In the genomic region with DNA sequence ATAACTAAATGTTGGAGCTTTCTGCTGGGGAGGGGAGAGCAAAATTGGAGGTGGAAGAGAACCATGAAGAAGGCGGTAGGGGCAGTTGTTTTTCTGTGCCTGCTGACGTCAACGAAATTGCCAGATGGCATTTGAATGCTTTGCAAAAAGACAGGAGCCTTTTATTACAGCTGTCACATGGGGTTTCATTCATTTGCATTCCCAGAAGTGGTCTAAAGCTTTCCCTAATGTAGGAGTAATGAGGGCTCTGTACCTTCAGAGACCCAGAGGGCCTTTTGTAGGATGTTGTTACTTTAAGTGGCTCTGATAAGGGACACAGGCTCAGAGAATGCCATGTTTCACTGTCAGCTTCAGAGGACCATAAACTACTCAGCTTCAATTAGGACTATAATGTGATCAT, we compare ENCODE assay signal across 12 cellular contexts.
DNase-seq lines count a peak whose midpoint lies in the region; TF ChIP-seq lines count a peak whose summit lies in the region.
"Had no signal": no experiment of that assay in that cellular context is flagged by ENCODE, and none has a peak within 500 bp of the region (broad histone marks: within the 10 kb centered on the region; RNA-seq: fewer than 3 reads in every experiment).

No MANE protein-coding gene starts in this region.

- TF ChIP-seq CTCF in nephron progenitor cell (IDR thresholded peaks at IDR 0.05) = no peak

- peaks cover 25% of the 10 kb centered on the region for H3K4me1 Mint-ChIP-seq in nephron progenitor cell
- H3K4me1 Mint-ChIP-seq in activated CD4-positive, alpha-beta T cell treated with anti-CD3 and anti-CD28 coated beads, Interleukin-2, amount 10 ng/mL, durations not matched to agents 24 days and 14 days = no peaks in the 10 kb centered on the region
- H3K4me1 Mint-ChIP-seq in activated T-cell treated with anti-CD3 and anti-CD28 coated beads, Interleukin-2, amount 50 U/mL, for 24 hours (ENCODE audit: low read depth) = no peaks in the 10 kb centered on the region
- H3K4me1 Mint-ChIP-seq: activated naive CD8-positive, alpha-beta T cell treated with anti-CD3 and anti-CD28 coated beads, Interleukin-2, amount 10 ng/mL, durations not matched to agents 7 days and 5 days had no signal

- H3K27ac Mint-ChIP-seq in nephron progenitor cell = peak overlapping the region; percentile 45
- no peak overlapping the region for H3K27ac Mint-ChIP-seq in activated CD4-positive, alpha-beta T cell treated with anti-CD3 and anti-CD28 coated beads, Interleukin-2, amount 10 ng/mL, durations not matched to agents 24 days and 14 days
- H3K27ac Mint-ChIP-seq in activated T-cell treated with anti-CD3 and anti-CD28 coated beads, Interleukin-2, amount 50 U/mL, for 24 hours = no peak overlapping the region
- H3K27ac Mint-ChIP-seq: activated naive CD8-positive, alpha-beta T cell treated with anti-CD3 and anti-CD28 coated beads, Interleukin-2, amount 10 ng/mL, durations not matched to agents 7 days and 5 days had no signal

- no peak overlapping the region for H3K4me3 Mint-ChIP-seq in nephron progenitor cell
- H3K4me3 Mint-ChIP-seq in activated CD4-positive, alpha-beta T cell treated with anti-CD3 and anti-CD28 coated beads, Interleukin-2, amount 10 ng/mL, durations not matched to agents 24 days and 14 days = no peak overlapping the region
- no peak overlapping the region for H3K4me3 Mint-ChIP-seq in activated T-cell treated with anti-CD3 and anti-CD28 coated beads, Interleukin-2, amount 50 U/mL, for 24 hours
- H3K4me3 Mint-ChIP-seq: activated naive CD8-positive, alpha-beta T cell treated with anti-CD3 and anti-CD28 coated beads, Interleukin-2, amount 10 ng/mL, durations not matched to agents 7 days and 5 days had no signal

- H3K36me3 Mint-ChIP-seq in nephron progenitor cell (ENCODE audit: low read depth) = no peaks in the 10 kb centered on the region
- no peaks in the 10 kb centered on the region for H3K36me3 Mint-ChIP-seq in activated CD4-positive, alpha-beta T cell treated with anti-CD3 and anti-CD28 coated beads, Interleukin-2, amount 10 ng/mL, durations not matched to agents 24 days and 14 days (ENCODE audit: low read depth)
- no peaks in the 10 kb centered on the region for H3K36me3 Mint-ChIP-seq in activated T-cell treated with anti-CD3 and anti-CD28 coated beads, Interleukin-2, amount 50 U/mL, for 24 hours (ENCODE audit: low read depth)
- H3K36me3 Mint-ChIP-seq: activated naive CD8-positive, alpha-beta T cell treated with anti-CD3 and anti-CD28 coated beads, Interleukin-2, amount 10 ng/mL, durations not matched to agents 7 days and 5 days had no signal

- intact Hi-C loops in activated CD4-positive, alpha-beta T cell treated with anti-CD3 and anti-CD28 coated beads, Interleukin-2, amount 10 ng/mL, durations not matched to agents 24 days and 14 days (cut with micrococcal nuclease) = no loop called here

- no peaks in the 10 kb centered on the region for H3K9me3 Mint-ChIP-seq in nephron progenitor cell
- no peaks in the 10 kb centered on the region for H3K9me3 Mint-ChIP-seq in activated CD4-positive, alpha-beta T cell treated with anti-CD3 and anti-CD28 coated beads, Interleukin-2, amount 10 ng/mL, durations not matched to agents 24 days and 14 days
- H3K9me3 Mint-ChIP-seq in activated T-cell treated with anti-CD3 and anti-CD28 coated beads, Interleukin-2, amount 50 U/mL, for 24 hours = no peaks in the 10 kb centered on the region
- H3K9me3 Mint-ChIP-seq: activated naive CD8-positive, alpha-beta T cell treated with anti-CD3 and anti-CD28 coated beads, Interleukin-2, amount 10 ng/mL, durations not matched to agents 7 days and 5 days had no signal

- DNase-seq in ELF-1 (ENCODE audit: low read depth, low spot score) = peak; percentile 50
- peak; percentile 74 to 87 for DNase-seq in NCI-H524 (lab: John Stamatoyannopoulos, UW)
- DNase-seq in epidermal melanocyte (ENCODE audit: insufficient read length, low spot score) = peak; percentile 57
- no peak for DNase-seq in nephron progenitor cell
- no peak for DNase-seq in iPS-NIHi7 (ENCODE audit: extremely low spot score)
- DNase-seq in AG08396 (ENCODE audit: low spot score) = no peak
- no peak for DNase-seq in activated CD4-positive, alpha-beta T cell treated with anti-CD3 and anti-CD28 coated beads, Interleukin-2, amount 10 ng/mL, durations not matched to agents 24 days and 14 days
- no peak for DNase-seq in activated T-cell treated with anti-CD3 and anti-CD28 coated beads, Interleukin-2, amount 50 U/mL, for 24 hours
- DNase-seq: activated CD4-positive, alpha-beta T cell treated with anti-CD3 and anti-CD28 coated beads for 4 hours; activated naive CD8-positive, alpha-beta T cell treated with anti-CD3 and anti-CD28 coated beads, Interleukin-2, amount 10 ng/mL, durations not matched to agents 7 days and 5 days; AML-193; GF-D8 had no signal

- H3K27me3 Mint-ChIP-seq in nephron progenitor cell (ENCODE audit: low read depth, poor library complexity) = peaks cover 13% of the 10 kb centered on the region
- no peaks in the 10 kb centered on the region for H3K27me3 Mint-ChIP-seq in activated CD4-positive, alpha-beta T cell treated with anti-CD3 and anti-CD28 coated beads, Interleukin-2, amount 10 ng/mL, durations not matched to agents 24 days and 14 days
- no peaks in the 10 kb centered on the region for H3K27me3 Mint-ChIP-seq in activated T-cell treated with anti-CD3 and anti-CD28 coated beads, Interleukin-2, amount 50 U/mL, for 24 hours
- H3K27me3 Mint-ChIP-seq: activated naive CD8-positive, alpha-beta T cell treated with anti-CD3 and anti-CD28 coated beads, Interleukin-2, amount 10 ng/mL, durations not matched to agents 7 days and 5 days had no signal

Comparison
In these comparisons a context has a peak if more than half of its experiments do, and no peak if none do; other contexts are left out.
1. DNase-seq: peak in ELF-1 (single experiment), NCI-H524 (2 of 2) and epidermal melanocyte (single experiment); none in nephron progenitor cell (single experiment), iPS-NIHi7 (single experiment), AG08396 (single experiment), activated CD4-positive, alpha-beta T cell treated with anti-CD3 and anti-CD28 coated beads, Interleukin-2, amount 10 ng/mL, durations not matched to agents 24 days and 14 days (single experiment) and activated T-cell treated with anti-CD3 and anti-CD28 coated beads, Interleukin-2, amount 50 U/mL, for 24 hours (single experiment).